Comparison of ENCODE assay signal across 8 cellular contexts in genomic region chr6:75206338-75207210, GRCh38. TPM values are rescaled to one million over a fixed set of nuclear protein-coding genes. Genes with fewer than 3 reads are reported as not detected.
DNase-seq lines count a peak whose midpoint lies in the region; ATAC-seq and TF ChIP-seq lines count a peak whose summit lies in the region.

No MANE protein-coding gene starts in this region.

- no peaks in the 10 kb centered on the region for H3K9me3 ChIP-seq in CD8-positive, alpha-beta T cell (ENCODE audit: low read length)
- H3K9me3 ChIP-seq in PC-9 (ENCODE audit: insufficient read depth, low read depth) (no peaks in the 10 kb centered on the region), esophagus squamous epithelium (no peaks in the 10 kb centered on the region), neural progenitor cell (ENCODE audit: low read depth) (no peaks in the 10 kb centered on the region)

- TF ChIP-seq POLR2A in esophagus squamous epithelium (IDR thresholded peaks at IDR 0.05), result no peak

- H3K79me2 ChIP-seq in PC-9 (ENCODE audit: low read depth) (no peaks in the 10 kb centered on the region), neural progenitor cell (ENCODE audit: low read depth) (no peaks in the 10 kb centered on the region)

- no peaks in the 10 kb centered on the region for H3K9me3 Mint-ChIP-seq in CD8-positive, alpha-beta T cell
- H3K9me3 Mint-ChIP-seq in neural progenitor cell, result peaks cover 3% of the 10 kb centered on the region

- peaks cover 2% of the 10 kb centered on the region for H3K27me3 ChIP-seq in CD8-positive, alpha-beta T cell (ENCODE audit: insufficient read depth, low read length)
- H3K27me3 ChIP-seq in PC-9 (ENCODE audit: insufficient read depth, low read depth), result 0 out of 2 replicates have a peak, but pooled peaks cover 4% of the 10 kb centered on the region
- peaks cover 0 to 73% (median 3%) of the 10 kb centered on the region in 4 donors for H3K27me3 ChIP-seq in esophagus squamous epithelium
- peaks cover 95% of the 10 kb centered on the region for H3K27me3 ChIP-seq in neural progenitor cell

- H3K27me3 Mint-ChIP-seq in CD8-positive, alpha-beta T cell (ENCODE audit: low read depth), result peaks cover 77% of the 10 kb centered on the region
- peaks cover 71% of the 10 kb centered on the region for H3K27me3 Mint-ChIP-seq in neural progenitor cell (ENCODE audit: insufficient read depth, low read depth)

- H3K4me3 Mint-ChIP-seq in CD8-positive, alpha-beta T cell, result peak overlapping the region; percentile 75
- H3K4me3 Mint-ChIP-seq in neural progenitor cell, result peak overlapping the region; percentile 82

- no peaks in the 10 kb centered on the region for H3K36me3 ChIP-seq in CD8-positive, alpha-beta T cell (ENCODE audit: insufficient read depth, low read length)
- H3K36me3 ChIP-seq in PC-9 (ENCODE audit: low read depth), result no peaks in the 10 kb centered on the region
- no peaks in the 10 kb centered on the region for H3K36me3 ChIP-seq in esophagus squamous epithelium
- no peaks in the 10 kb centered on the region for H3K36me3 ChIP-seq in neural progenitor cell

- 14% methylated on average over 23 to 36 of the region's 37 CpGs for WGBS in esophagus squamous epithelium, 2 donors

- no peaks in the 10 kb centered on the region for H3K9me2 ChIP-seq in PC-9 (ENCODE audit: insufficient read depth)

- H4K20me1 ChIP-seq in PC-9 (ENCODE audit: insufficient read depth) (no peaks in the 10 kb centered on the region), neural progenitor cell (ENCODE audit: low read depth) (peaks cover 22% of the 10 kb centered on the region)

- H3K4me1 ChIP-seq in CD8-positive, alpha-beta T cell (ENCODE audit: insufficient read depth, low read length), result peaks cover 50% of the 10 kb centered on the region
- H3K4me1 ChIP-seq in PC-9 (replicated peaks; ENCODE audit: insufficient read depth) (peaks cover 19% of the 10 kb centered on the region; the same call in 1 of the 2 replicates), esophagus squamous epithelium (peaks cover 9 to 82% (median 26%) of the 10 kb centered on the region in 3 donors), neural progenitor cell (peaks cover 22% of the 10 kb centered on the region)

- H3K4me3 ChIP-seq in CD8-positive, alpha-beta T cell (ENCODE audit: low read depth, low read length), result no peak overlapping the region
- H3K4me3 ChIP-seq in PC-9 (peak overlapping the region; percentile 60; the same call in 1 of the 2 replicates), esophagus squamous epithelium (peak overlapping the region; percentile 39 to 71 (median 55)), neural progenitor cell (peak overlapping the region; percentile 58)

- H3K4me2 ChIP-seq in PC-9 (peak overlapping the region; percentile 93), neural progenitor cell (peak overlapping the region; percentile 94)

- no peak overlapping the region for H3K27ac ChIP-seq in CD8-positive, alpha-beta T cell (ENCODE audit: low read depth, low read length)
- H3K27ac ChIP-seq in PC-9, result no peak overlapping the region
- H3K27ac ChIP-seq in esophagus squamous epithelium, result peak overlapping the region; percentile 64 to 93 (median 84)
- H3K27ac ChIP-seq in neural progenitor cell, result no peak overlapping the region

- no peak for ATAC-seq in CD8-positive, alpha-beta T cell
- ATAC-seq in GM18519 (IDR thresholded peaks at IDR 0.05; ENCODE audit: low FRiP score, unreplicated experiment), result no peak
- ATAC-seq in GM21447 (IDR thresholded peaks at IDR 0.05; ENCODE audit: unreplicated experiment), result no peak

- no peak for TF ChIP-seq CTCF in CD8-positive, alpha-beta T cell (IDR thresholded peaks at IDR 0.05)
- no peak for TF ChIP-seq CTCF in PC-9 (conservative IDR thresholded peaks at IDR 0.05)
- TF ChIP-seq CTCF in esophagus squamous epithelium (IDR thresholded peaks at IDR 0.05), result no peak
- peak; percentile 10 for TF ChIP-seq CTCF in neural progenitor cell (IDR thresholded peaks at IDR 0.05)

- POLR2A ChIA-PET in CD8-positive, alpha-beta T cell (lab: Charles Lee), result no interaction called here
- POLR2A ChIA-PET in PC-9 (lab: Charles Lee; ENCODE audit: unreplicated experiment), result interaction anchor here (0.7 kb wide), 1 partner anchor 324 kb away, joined by 3 read pairs; no protein-coding TSS in a partner anchor

- H3K27ac Mint-ChIP-seq in CD8-positive, alpha-beta T cell, result no peak overlapping the region
- no peak overlapping the region for H3K27ac Mint-ChIP-seq in neural progenitor cell

- CTCF ChIA-PET in CD8-positive, alpha-beta T cell (lab: Charles Lee), result interaction anchor here (0.9 to 9.6 kb wide), 4 partner anchors 1113 to 1474 kb away, joined by 3 to 220 read pairs (median 23); no protein-coding TSS in a partner anchor
- CTCF ChIA-PET in PC-9 (lab: Charles Lee), result interaction anchor here (0.6 to 1.6 kb wide), 4 partner anchors 331 to 1468 kb away, joined by 3 to 7 read pairs (median 4); no protein-coding TSS in a partner anchor

- intact Hi-C loops in CD8-positive, alpha-beta T cell (cut with DNase I, micrococcal nuclease), result no loop called here
- intact Hi-C loops in PC-9 (cut with micrococcal nuclease; ENCODE audit: unreplicated experiment) (loop anchor here (5.0 to 10.0 kb wide), 8 partner anchors 104 to 1532 kb away; no protein-coding TSS in a partner anchor), esophagus squamous epithelium (cut with DNase I) (loop anchor here (10.0 kb wide), 3 partner anchors 802 to 1232 kb away; no protein-coding TSS in a partner anchor)

- no peaks in the 10 kb centered on the region for H3K36me3 Mint-ChIP-seq in CD8-positive, alpha-beta T cell
- no peaks in the 10 kb centered on the region for H3K36me3 Mint-ChIP-seq in neural progenitor cell

- BruUV-seq in PC-9 (replicated peaks; lab: Mats Ljungman, UMichigan), result no TSS peak

- no peak overlapping the region for H3K9ac ChIP-seq in neural progenitor cell

- H3F3A ChIP-seq in PC-9 (ENCODE audit: insufficient read depth, low read depth) (peaks cover 8% of the 10 kb centered on the region; the same call in 1 of the 2 replicates), neural progenitor cell (ENCODE audit: low read depth) (peaks cover 36% of the 10 kb centered on the region)

- DNase-seq in CD8-positive, alpha-beta T cell, result no peak
- no peak for DNase-seq in PC-9
- DNase-seq in esophagus squamous epithelium (lab: John Stamatoyannopoulos, UW), result no peak
- peak; percentile 48 for DNase-seq in neural progenitor cell (ENCODE audit: low spot score)
- no peak for DNase-seq in amygdala (lab: John Stamatoyannopoulos, UW)
- DNase-seq in NOMO-1 (lab: John Stamatoyannopoulos, UW; ENCODE audit: unreplicated experiment in 2 of 2), result no peak

- peaks cover 61% of the 10 kb centered on the region for H3K4me1 Mint-ChIP-seq in CD8-positive, alpha-beta T cell (ENCODE audit: low read depth)
- peaks cover 43% of the 10 kb centered on the region for H3K4me1 Mint-ChIP-seq in neural progenitor cell

- H2AFZ ChIP-seq in PC-9, result peak overlapping the region; percentile 83
- peak overlapping the region; percentile 90 for H2AFZ ChIP-seq in neural progenitor cell (replicated peaks)

RNA-seq across cellular contexts. Expression of gene COL12A1, which starts 0.7 kb away (rescaled TPM):
- not detected for total RNA-seq in CD8-positive, alpha-beta T cell
- total RNA-seq in PC-9 (2021) (12.5 and 18.7 TPM in 2 replicates), esophagus squamous epithelium (100 to 1,000 TPM in 1 of 4 donors, 10 to 100 TPM in 3; 15.6 to 131 (median 34.3) TPM), neural progenitor cell (ENCODE audit: low replicate concordance) (0.87 and 1.3 TPM in 2 replicates)

RNA-seq across cellular contexts. Expression of gene COX7A2, which starts 37.0 kb away (rescaled TPM):
- 100 to 1,000 TPM; 221 to 229 TPM for total RNA-seq in CD8-positive, alpha-beta T cell
- 484 and 524 TPM in 2 replicates for total RNA-seq in PC-9 (2021)
- total RNA-seq in esophagus squamous epithelium, result 100 to 1,000 TPM; 192 to 530 (median 330) TPM
- 146 and 330 TPM in 2 replicates for total RNA-seq in neural progenitor cell (ENCODE audit: low replicate concordance)

Comparison
In these comparisons a context has a peak if more than half of its experiments do, and no peak if none do; other contexts are left out.
1. H3K27ac ChIP-seq: peak in esophagus squamous epithelium (4 of 4); none in CD8-positive, alpha-beta T cell (single experiment), PC-9 (single experiment) and neural progenitor cell (single experiment).
2. intact Hi-C loops: an anchor here in PC-9 (5.0 to 10.0 kb wide) and esophagus squamous epithelium (10.0 kb wide); none called in CD8-positive, alpha-beta T cell.